In genomic region chr19:17275441-17276175, GRCh38 we compare ENCODE assay signal across 1 cellular context.
TF ChIP-seq lines count a peak whose summit lies in the region.

No MANE protein-coding gene starts in this region.

TF ChIP-seq in K562, 482 proteins besides CTCF, POLR2A, EP300 and RAD21:
- TF ChIP-seq CTBP1 (IDR thresholded peaks at IDR 0.05; ENCODE audit: borderline replicate concordance), result no peak
- TF ChIP-seq RBFOX2 (IDR thresholded peaks at IDR 0.05; ENCODE audit: low read depth, low read length), result peak; percentile 18; the same call in 1 of the 2 replicates
TF ChIP-seq in K562: peak in this region for 1.
